14 cellular contexts compared by ENCODE assay signal in genomic region chr22:41951898-41952474, GRCh38.
A peak's percentile ranks its signal among the peaks of the same experiment; 100 is the strongest.
DNase-seq lines count a peak whose midpoint lies in the region; ATAC-seq, FAIRE-seq and TF ChIP-seq lines count a peak whose summit lies in the region.
"Had no signal": no experiment of that assay in that cellular context is flagged by ENCODE, and none has a peak within 500 bp of the region (broad histone marks: within the 10 kb centered on the region; RNA-seq: fewer than 3 reads in every experiment).

TSS of gene SMIM45 (plus strand) at chr22:41952150.

- CTCF ChIA-PET in K562 (lab: Yijun Ruan, JAX; ENCODE audit: low intra/inter-chr PET ratio), result no interaction called here

- H3K9me3 Mint-ChIP-seq in naive B cell (no peaks in the 10 kb centered on the region), mesothelial cell of epicardium (no peaks in the 10 kb centered on the region)
- H3K9me3 Mint-ChIP-seq: CD4-positive, alpha-beta T cell had no signal

- H3K27me3 Mint-ChIP-seq in naive B cell (no peaks in the 10 kb centered on the region), mesothelial cell of epicardium (ENCODE audit: low read depth) (no peaks in the 10 kb centered on the region)
- H3K27me3 Mint-ChIP-seq: CD4-positive, alpha-beta T cell; T-helper 17 cell had no signal

- no peaks in the 10 kb centered on the region for H3K27me3 ChIP-seq in K562 (ENCODE audit: control insufficient read depth in 2 of 2, insufficient read depth in 2 of 2, low read length in 2 of 2)
- H3K27me3 ChIP-seq: uterus had no signal

- WGBS in K562 (ENCODE audit: insufficient coverage, low coverage, missing lambda C conversion rate), result 49% methylated on average over 9 of the region's 16 CpGs

- no peak for FAIRE-seq in K562 (lab: Jason Lieb, UNC)
- no peak for FAIRE-seq in D721Med (lab: Jason Lieb, UNC)

- H3K27ac Mint-ChIP-seq in naive B cell (peak within 1 kb of the TSS in 4 of 6 donors; percentile 28 to 81 (median 70)), mesothelial cell of epicardium (no peak within 1 kb of the TSS)
- H3K27ac Mint-ChIP-seq: CD4-positive, alpha-beta T cell; T-helper 17 cell had no signal

- no peak within 1 kb of the TSS; a peak in 1 of 4 replicates for H3K9ac ChIP-seq in K562 (ENCODE audit: insufficient read depth in 1 of 2, low read depth in 2 of 2, low read length in 2 of 2)

- no TSS peak for BruUV-seq in K562 (replicated peaks; lab: Mats Ljungman, UMichigan)

- intact Hi-C loops in K562 (cut with micrococcal nuclease), result no loop called here

- H3K9me1 ChIP-seq in K562 (ENCODE audit: control insufficient read depth, insufficient read depth, low read length), result no peaks in the 10 kb centered on the region

- peak within 1 kb of the TSS in 3 of 8 donors; percentile 11 to 72 (median 41) for H3K4me3 Mint-ChIP-seq in naive B cell
- no peak within 1 kb of the TSS for H3K4me3 Mint-ChIP-seq in mesothelial cell of epicardium
- H3K4me3 Mint-ChIP-seq: CD4-positive, alpha-beta T cell; T-helper 17 cell had no signal

- no peaks in the 10 kb centered on the region for H4K20me1 ChIP-seq in K562 (replicated peaks; ENCODE audit: control insufficient read depth, insufficient read depth, low read length)

- no peaks in the 10 kb centered on the region for H3K36me3 ChIP-seq in K562 (ENCODE audit: control insufficient read depth, insufficient read depth, low read length)
- H3K36me3 ChIP-seq: uterus had no signal

- no peak for TF ChIP-seq EP300 in K562 (IDR thresholded peaks at IDR 0.05; ENCODE audit: low read length)

- peaks cover 5% of the 10 kb centered on the region; the same call in 1 of the 3 replicates for H3K79me2 ChIP-seq in K562 (ENCODE audit: control insufficient read depth, insufficient read depth, low read length)

- TF ChIP-seq RAD21 in K562 (CRISPR knock-in tag; conservative IDR thresholded peaks at IDR 0.05 in 1 of 2, IDR thresholded peaks at IDR 0.05 in 1 of 2), result no peak

- no peak within 1 kb of the TSS for H3K4me2 ChIP-seq in K562 (ENCODE audit: insufficient read depth, low read length)

- peaks cover 26 to 37% (median 36%) of the 10 kb centered on the region in 3 donors for H3K4me1 Mint-ChIP-seq in naive B cell
- peaks cover 17% of the 10 kb centered on the region for H3K4me1 Mint-ChIP-seq in mesothelial cell of epicardium

- TF ChIP-seq CTCF in K562 (IDR thresholded peaks at IDR 0.05 in 2 of 3, conservative IDR thresholded peaks at IDR 0.05 in 1 of 3; ENCODE audit: insufficient read depth in 2 of 3, low read depth in 1 of 3, low read length in 3 of 3), result no peak
- TF ChIP-seq CTCF in mesothelial cell of epicardium (IDR thresholded peaks at IDR 0.05; ENCODE audit: unreplicated experiment), result no peak
- no peak for TF ChIP-seq CTCF in D721Med (IDR thresholded peaks at IDR 0.05; ENCODE audit: insufficient read depth, missing control alignments)

- ATAC-seq in K562, result no peak
- peak; percentile 85 to 92 for ATAC-seq in naive B cell (ENCODE audit: low read depth in 2 of 2)
- ATAC-seq: T-helper 17 cell had no signal

- H3K9me3 ChIP-seq in K562 (replicated peaks; ENCODE audit: control insufficient read depth, insufficient read depth, low read depth, low read length), result no peaks in the 10 kb centered on the region
- H3K9me3 ChIP-seq: uterus had no signal

- H2AFZ ChIP-seq in K562 (ENCODE audit: low read depth, low read length), result no peak within 1 kb of the TSS

- in situ Hi-C loops in K562 (cut with MboI), result loop anchor here (25.0 kb wide), 1 partner anchor 485 kb away; the partner anchor contains the start of gene NFAM1

- peaks cover 5 to 15% of the 10 kb centered on the region in 2 experiments; a peak in 4 of 5 replicates for H3K4me1 ChIP-seq in K562 (replicated peaks in 1 of 2; ENCODE audit: control insufficient read depth in 2 of 2, insufficient read depth in 2 of 2, low read length in 2 of 2)
- H3K4me1 ChIP-seq: uterus had no signal

- H3K4me3 ChIP-seq in K562, result no peak within 1 kb of the TSS
- H3K4me3 ChIP-seq: uterus had no signal

- POLR2A ChIA-PET in K562 (lab: Yijun Ruan, JAX), result interaction anchor here (0.5 to 0.7 kb wide), 3 partner anchors 123 to 287 kb away, joined by 3 read pairs; no protein-coding TSS in a partner anchor

- H3K36me3 Mint-ChIP-seq in naive B cell (no peaks in the 10 kb centered on the region), mesothelial cell of epicardium (no peaks in the 10 kb centered on the region)

- DNase-seq in COR-L47 (lab: John Stamatoyannopoulos, UW) (peak; percentile 86), NCI-H1092 treated with DMSO at 0.1 percent for 48 hours (lab: John Stamatoyannopoulos, UW) (peak; percentile 86), K562 (ENCODE audit: extremely low read depth in 1 of 4, low spot score in 3 of 4) (no peak), naive B cell (peak; percentile 40), dermis blood vessel endothelial cell (no peak), mesothelial cell of epicardium (ENCODE audit: low spot score in 2 of 2, unreplicated experiment in 2 of 2) (no peak), D721Med (ENCODE audit: insufficient read length, low spot score) (no peak)
- DNase-seq in stimulated activated CD4-positive, alpha-beta T cell treated with anti-CD3 and anti-CD28 coated beads, Interleukin-4, amount 100 ng/mL, for 1 hour, result no peak
- DNase-seq: activated CD8-positive, alpha-beta memory T cell treated with anti-CD3 and anti-CD28 coated beads, Interleukin-2, amount 50 U/mL, for 4 hours; aorta; CD4-positive, alpha-beta T cell; KBM-7; T-helper 17 cell; uterus had no signal

- H3K27ac ChIP-seq in K562 (ENCODE audit: extremely low read depth, low read depth, low read length), result no peak within 1 kb of the TSS
- H3K27ac ChIP-seq: uterus had no signal

- no peak for TF ChIP-seq POLR2A in K562 (conservative IDR thresholded peaks at IDR 0.05)

TF ChIP-seq in K562, 482 proteins besides CTCF, POLR2A, EP300 and RAD21 (continues in another document):
- TF ChIP-seq RFX1 (IDR thresholded peaks at IDR 0.05), result peak; percentile 86
- 0 out of 4 replicates have a peak, but pooled peaks of 1 of the 2 experiments have one; percentile 12 for TF ChIP-seq MNT (conservative IDR thresholded peaks at IDR 0.05)
- TF ChIP-seq KDM1A (IDR thresholded peaks at IDR 0.05), result peak in 1 of 2 experiments; percentile 19; a peak in 1 of 4 replicates

Comparison
In these comparisons a context has a peak if more than half of its experiments do, and no peak if none do; other contexts are left out.
1. DNase-seq: peak in COR-L47 (single experiment), NCI-H1092 treated with DMSO at 0.1 percent for 48 hours (single experiment) and naive B cell (single experiment); none in K562 (0 of 4), stimulated activated CD4-positive, alpha-beta T cell treated with anti-CD3 and anti-CD28 coated beads, Interleukin-4, amount 100 ng/mL, for 1 hour (single experiment), dermis blood vessel endothelial cell (single experiment), mesothelial cell of epicardium (0 of 2) and D721Med (single experiment).